8 cellular contexts compared by ENCODE assay signal in the genomic region with DNA sequence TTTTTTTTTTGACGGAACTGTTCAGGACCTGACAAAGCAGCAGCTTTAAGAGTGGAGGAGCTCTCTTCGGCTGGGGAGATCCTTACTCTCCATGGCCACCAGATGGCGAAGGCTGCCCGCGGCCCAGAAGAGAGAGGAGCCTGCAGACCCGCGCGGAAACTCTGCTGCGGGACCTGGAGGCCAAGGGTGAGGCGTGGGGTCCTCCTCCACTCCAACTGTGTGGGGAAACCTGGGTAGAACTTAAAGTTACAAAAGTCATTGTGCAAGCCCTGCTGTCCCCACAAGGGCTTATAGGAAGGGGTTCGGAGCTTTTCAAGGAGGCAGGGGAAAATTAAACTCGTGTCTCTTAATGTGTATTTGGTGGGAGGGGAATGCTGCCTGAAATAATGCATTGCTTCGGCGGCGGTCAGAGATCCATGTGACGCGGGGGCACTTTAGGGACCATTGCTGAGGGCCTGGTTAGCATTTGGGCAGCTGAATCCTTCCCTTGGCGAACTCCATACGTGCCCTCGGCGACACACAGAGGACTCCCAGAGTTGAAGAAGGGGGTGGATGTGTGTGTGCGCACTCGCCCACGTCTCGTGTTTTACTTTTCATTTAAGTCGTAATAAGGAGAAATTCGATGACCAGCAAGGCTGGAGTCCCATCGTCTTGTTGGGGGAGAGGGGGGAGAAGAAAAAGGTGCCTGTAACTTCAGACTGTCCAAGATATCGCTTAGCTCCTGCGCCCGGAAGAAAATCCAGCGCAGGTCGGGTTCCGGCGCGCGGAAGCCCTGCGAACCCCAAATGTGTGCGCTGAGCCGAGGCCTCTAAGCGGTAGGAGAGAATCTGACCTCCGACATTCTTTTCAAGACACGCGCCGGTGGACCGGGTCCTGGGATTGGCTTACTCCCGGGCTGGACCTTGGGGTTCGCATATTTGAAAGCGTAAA. TPM values are rescaled to one million over a fixed set of nuclear protein-coding genes. Genes with fewer than 3 reads are reported as not detected.
DNase-seq lines count a peak whose midpoint lies in the region; ATAC-seq and TF ChIP-seq lines count a peak whose summit lies in the region.

No MANE protein-coding gene starts in this region.

- no TSS peak for BruUV-seq in A673 (replicated peaks; lab: Mats Ljungman, UMichigan)

- peak overlapping the region; percentile 49 for H3K4me3 ChIP-seq in A673 (ENCODE audit: low read depth, low read length, poor library complexity, severe bottlenecking)
- H3K4me3 ChIP-seq in coronary artery: peak overlapping the region; percentile 77
- peak overlapping the region; percentile 32 to 48 for H3K4me3 ChIP-seq in left lung

- no peak overlapping the region for H3K27ac ChIP-seq in A673 (ENCODE audit: low read depth, low read length, poor library complexity, severe bottlenecking)
- H3K27ac ChIP-seq in coronary artery: no peak overlapping the region
- no peak overlapping the region for H3K27ac ChIP-seq in left lung

- H3K9me3 ChIP-seq in A673 (ENCODE audit: low read depth, low read length, poor library complexity, severe bottlenecking) (no peaks in the 10 kb centered on the region), left lung (no peaks in the 10 kb centered on the region)

- POLR2A ChIA-PET in A673 (lab: Charles Lee; ENCODE audit: low non-redundant PET): no interaction called here

- intact Hi-C loops in A673 (cut with micrococcal nuclease; ENCODE audit: unreplicated experiment): loop anchor here (1.0 to 2.0 kb wide), 2 partner anchors 574 to 622 kb away; no protein-coding TSS in a partner anchor
- intact Hi-C loops in left lung (cut with DNase I): loop anchor here in 1 of 2 donors (10.0 kb wide), 1 partner anchor 622 kb away; no protein-coding TSS in a partner anchor

- CTCF ChIA-PET in A673 (lab: Charles Lee): interaction anchor here (0.6 to 1.9 kb wide), 14 partner anchors 10 to 623 kb away, joined by 3 to 19 read pairs (median 6); a partner anchor contains a TSS

- DNase-seq in A673 (ENCODE audit: low spot score): peak; percentile 86
- DNase-seq in NCI-H2196 (lab: John Stamatoyannopoulos, UW; ENCODE audit: unreplicated experiment): peak; percentile 24
- peak; percentile 71 to 78 for DNase-seq in activated CD4-positive, alpha-beta T cell treated with anti-CD3 and anti-CD28 coated beads for 4 hours
- DNase-seq in coronary artery (ENCODE audit: low spot score): no peak
- DNase-seq in left lung: peak; percentile 78 to 91
- DNase-seq in stimulated activated CD4-positive, alpha-beta T cell treated with anti-CD3 and anti-CD28 coated beads, Interleukin-2, amount 100 ng/mL, for 4 hours (ENCODE audit: low read depth): peak; percentile 69

- no peaks in the 10 kb centered on the region for H3K36me3 ChIP-seq in A673 (ENCODE audit: insufficient read depth, low read length, poor library complexity, severe bottlenecking)
- no peaks in the 10 kb centered on the region for H3K36me3 ChIP-seq in left lung

- H3K27me3 ChIP-seq in A673 (replicated peaks; ENCODE audit: insufficient read depth, low read depth, low read length, poor library complexity): peaks cover 71% of the 10 kb centered on the region
- peaks cover 42 to 82% of the 10 kb centered on the region in 2 donors for H3K27me3 ChIP-seq in left lung

- H3K4me1 ChIP-seq in A673 (ENCODE audit: insufficient read depth, low read length, poor library complexity, severe bottlenecking) (no peaks in the 10 kb centered on the region), left lung (peaks cover 16 to 33% of the 10 kb centered on the region in 2 donors)

- TF ChIP-seq CTCF in A673 (conservative IDR thresholded peaks at IDR 0.05; ENCODE audit: low read depth, low read length) (peak; percentile 75), coronary artery (IDR thresholded peaks at IDR 0.05) (peak; percentile 62), left lung (IDR thresholded peaks at IDR 0.05) (peak; percentile 73 to 77)

- ATAC-seq in GM18511 (IDR thresholded peaks at IDR 0.05; ENCODE audit: unreplicated experiment) (peak; percentile 95), HG03039 (IDR thresholded peaks at IDR 0.05; ENCODE audit: unreplicated experiment) (peak; percentile 91), left lung (peak; percentile 96)

RNA-seq across cellular contexts. Expression of a gene that starts 9.7 kb away (rescaled TPM):
- total RNA-seq in A673 (2021) (not detected in 2 replicates), left lung (under 1 TPM; 0.26 to 0.94 TPM)
